ENCODE assay signal across 33 cellular contexts in genomic region chr7:133822001-133822641, GRCh38.
"Had no signal": no experiment of that assay in that cellular context is flagged by ENCODE, and none has a peak within 500 bp of the region (broad histone marks: within the 10 kb centered on the region; RNA-seq: fewer than 3 reads in every experiment).

No MANE protein-coding gene starts in this region.

- H3K4me2 ChIP-seq: hepatocyte, smooth muscle cell had no signal

- H3K4me1 ChIP-seq: gastroesophageal sphincter, parathyroid adenoma, tibial artery, upper lobe of right lung had no signal

- H3K4me3 Mint-ChIP-seq: activated CD4-positive, alpha-beta memory T cell treated with anti-CD3 and anti-CD28 coated beads for 36 hours; activated CD4-positive, alpha-beta T cell treated with anti-CD3 and anti-CD28 coated beads, Interleukin-2, amount 10 ng/mL, durations not matched to agents 24 days and 14 days; activated naive CD4-positive, alpha-beta T cell treated with anti-CD3 and anti-CD28 coated beads, Interleukin-2, amount 10 ng/mL, durations not matched to agents 7 days and 5 days; activated naive CD8-positive, alpha-beta T cell treated with anti-CD3 and anti-CD28 coated beads, Interleukin-2, amount 10 ng/mL, durations not matched to agents 7 days and 5 days; activated T-cell treated with anti-CD3 and anti-CD28 coated beads, Interleukin-2, amount 50 U/mL, for 24 hours; memory B cell; naive thymus-derived CD8-positive, alpha-beta T cell; neural crest cell; stimulated activated memory B cell treated with anti-CD40 and anti-IgM and Interleukin-4, amounts not matched to agents 10 μg/mL and 1 μg/mL and 100 μg/mL, for 72 hours; stimulated activated naive CD8-positive, alpha-beta T cell treated with anti-CD3 and anti-CD28 coated beads, Interleukin-15, amount 100 ng/mL, for 72 hours; T-helper 17 cell had no signal

- H3K27me3 Mint-ChIP-seq: activated CD4-positive, alpha-beta memory T cell treated with anti-CD3 and anti-CD28 coated beads for 36 hours; activated CD4-positive, alpha-beta T cell treated with anti-CD3 and anti-CD28 coated beads, Interleukin-2, amount 10 ng/mL, durations not matched to agents 24 days and 14 days; activated naive CD4-positive, alpha-beta T cell treated with anti-CD3 and anti-CD28 coated beads, Interleukin-2, amount 10 ng/mL, durations not matched to agents 7 days and 5 days; activated naive CD8-positive, alpha-beta T cell treated with anti-CD3 and anti-CD28 coated beads, Interleukin-2, amount 10 ng/mL, durations not matched to agents 7 days and 5 days; activated T-cell treated with anti-CD3 and anti-CD28 coated beads, Interleukin-2, amount 50 U/mL, for 24 hours; memory B cell; naive thymus-derived CD8-positive, alpha-beta T cell; stimulated activated memory B cell treated with anti-CD40 and anti-IgM and Interleukin-4, amounts not matched to agents 10 μg/mL and 1 μg/mL and 100 μg/mL, for 72 hours; stimulated activated naive CD8-positive, alpha-beta T cell treated with anti-CD3 and anti-CD28 coated beads, Interleukin-15, amount 100 ng/mL, for 72 hours; T-helper 17 cell had no signal

- H3K79me2 ChIP-seq: hepatocyte, parathyroid adenoma had no signal

- H3K27ac ChIP-seq: gastroesophageal sphincter, hepatocyte, parathyroid adenoma, psoas muscle, tibial artery, upper lobe of right lung, WERI-Rb-1 had no signal

- H3K4me1 Mint-ChIP-seq: activated CD4-positive, alpha-beta T cell treated with anti-CD3 and anti-CD28 coated beads, Interleukin-2, amount 10 ng/mL, durations not matched to agents 24 days and 14 days; memory B cell; neural crest cell; stimulated activated memory B cell treated with anti-CD40 and anti-IgM and Interleukin-4, amounts not matched to agents 10 μg/mL and 1 μg/mL and 100 μg/mL, for 72 hours; T-helper 17 cell had no signal

- H3K9me3 ChIP-seq: gastroesophageal sphincter, psoas muscle, tibial artery, upper lobe of right lung had no signal

- H3K4me3 ChIP-seq: gastroesophageal sphincter, hepatocyte, psoas muscle, smooth muscle cell, tibial artery, upper lobe of right lung had no signal

- H3K36me3 ChIP-seq: WERI-Rb-1 had no signal

- DNase-seq: activated CD4-positive, alpha-beta memory T cell treated with anti-CD3 and anti-CD28 coated beads for 36 hours; activated CD4-positive, alpha-beta T cell treated with anti-CD3 and anti-CD28 coated beads, Interleukin-2, amount 10 ng/mL, durations not matched to agents 24 days and 14 days; activated CD8-positive, alpha-beta memory T cell treated with anti-CD3 and anti-CD28 coated beads, Interleukin-2, amount 50 U/mL, for 48 hours; activated gamma-delta T cell; activated naive CD4-positive, alpha-beta T cell treated with anti-CD3 and anti-CD28 coated beads, Interleukin-2, amount 10 ng/mL, durations not matched to agents 7 days and 5 days; activated naive CD8-positive, alpha-beta T cell treated with anti-CD3 and anti-CD28 coated beads, Interleukin-2, amount 10 ng/mL, durations not matched to agents 7 days and 5 days; activated T-cell treated with anti-CD3 and anti-CD28 coated beads, Interleukin-2, amount 50 U/mL, for 24 hours; amniotic stem cell; central memory CD4-positive, alpha-beta T cell; dermis blood vessel endothelial cell; effector CD8-positive, alpha-beta T cell; erythroblast; kidney; naive thymus-derived CD8-positive, alpha-beta T cell; psoas muscle; stimulated activated CD4-positive, alpha-beta T cell treated with anti-CD3 and anti-CD28 coated beads, Interleukin-1b, Interleukin-23, amount 100 ng/mL, for 48 hours; stimulated activated CD4-positive, alpha-beta T cell treated with anti-CD3 and anti-CD28 coated beads, Interleukin-4, amount 100 ng/mL, for 4 hours; stimulated activated CD8-positive, alpha-beta memory T cell treated with anti-CD3 and anti-CD28 coated beads, Interleukin-4, amount 100 ng/mL, for 48 hours; stimulated activated naive CD8-positive, alpha-beta T cell treated with anti-CD3 and anti-CD28 coated beads, Interleukin-15, amount 100 ng/mL, for 72 hours; substantia nigra; T-helper 17 cell; T1000; tibial artery; upper lobe of right lung; WERI-Rb-1 had no signal

- ATAC-seq: activated CD4-positive, CD25-positive, alpha-beta regulatory T cell treated with anti-CD3 and anti-CD28 coated beads, Interleukin-2, amount 50 U/mL, for 24 hours; gastroesophageal sphincter; naive thymus-derived CD8-positive, alpha-beta T cell; stimulated activated memory B cell treated with anti-CD40 and anti-IgM and Interleukin-4, amounts not matched to agents 10 μg/mL and 1 μg/mL and 100 μg/mL, for 72 hours; stimulated activated naive CD8-positive, alpha-beta T cell treated with anti-CD3 and anti-CD28 coated beads, Interleukin-15, amount 100 ng/mL, for 72 hours; T-helper 17 cell; upper lobe of right lung had no signal

- H3K9me3 Mint-ChIP-seq: activated CD4-positive, alpha-beta memory T cell treated with anti-CD3 and anti-CD28 coated beads for 36 hours; activated naive CD4-positive, alpha-beta T cell treated with anti-CD3 and anti-CD28 coated beads, Interleukin-2, amount 10 ng/mL, durations not matched to agents 7 days and 5 days; activated T-cell treated with anti-CD3 and anti-CD28 coated beads, Interleukin-2, amount 50 U/mL, for 24 hours; memory B cell; stimulated activated memory B cell treated with anti-CD40 and anti-IgM and Interleukin-4, amounts not matched to agents 10 μg/mL and 1 μg/mL and 100 μg/mL, for 72 hours; stimulated activated naive CD8-positive, alpha-beta T cell treated with anti-CD3 and anti-CD28 coated beads, Interleukin-15, amount 100 ng/mL, for 72 hours had no signal

- H3K27me3 ChIP-seq: gastroesophageal sphincter, hepatocyte, tibial artery, upper lobe of right lung had no signal

- H2AFZ ChIP-seq: hepatocyte, parathyroid adenoma had no signal

- H3K9ac ChIP-seq: parathyroid adenoma had no signal

- H3K27ac Mint-ChIP-seq: activated CD4-positive, alpha-beta memory T cell treated with anti-CD3 and anti-CD28 coated beads for 36 hours; activated CD4-positive, alpha-beta T cell treated with anti-CD3 and anti-CD28 coated beads, Interleukin-2, amount 10 ng/mL, durations not matched to agents 24 days and 14 days; activated naive CD4-positive, alpha-beta T cell treated with anti-CD3 and anti-CD28 coated beads, Interleukin-2, amount 10 ng/mL, durations not matched to agents 7 days and 5 days; activated naive CD8-positive, alpha-beta T cell treated with anti-CD3 and anti-CD28 coated beads, Interleukin-2, amount 10 ng/mL, durations not matched to agents 7 days and 5 days; activated T-cell treated with anti-CD3 and anti-CD28 coated beads, Interleukin-2, amount 50 U/mL, for 24 hours; memory B cell; naive thymus-derived CD8-positive, alpha-beta T cell; stimulated activated memory B cell treated with anti-CD40 and anti-IgM and Interleukin-4, amounts not matched to agents 10 μg/mL and 1 μg/mL and 100 μg/mL, for 72 hours; stimulated activated naive CD8-positive, alpha-beta T cell treated with anti-CD3 and anti-CD28 coated beads, Interleukin-15, amount 100 ng/mL, for 72 hours; T-helper 17 cell had no signal
